13 cellular contexts compared by ENCODE assay signal in the genomic region with DNA sequence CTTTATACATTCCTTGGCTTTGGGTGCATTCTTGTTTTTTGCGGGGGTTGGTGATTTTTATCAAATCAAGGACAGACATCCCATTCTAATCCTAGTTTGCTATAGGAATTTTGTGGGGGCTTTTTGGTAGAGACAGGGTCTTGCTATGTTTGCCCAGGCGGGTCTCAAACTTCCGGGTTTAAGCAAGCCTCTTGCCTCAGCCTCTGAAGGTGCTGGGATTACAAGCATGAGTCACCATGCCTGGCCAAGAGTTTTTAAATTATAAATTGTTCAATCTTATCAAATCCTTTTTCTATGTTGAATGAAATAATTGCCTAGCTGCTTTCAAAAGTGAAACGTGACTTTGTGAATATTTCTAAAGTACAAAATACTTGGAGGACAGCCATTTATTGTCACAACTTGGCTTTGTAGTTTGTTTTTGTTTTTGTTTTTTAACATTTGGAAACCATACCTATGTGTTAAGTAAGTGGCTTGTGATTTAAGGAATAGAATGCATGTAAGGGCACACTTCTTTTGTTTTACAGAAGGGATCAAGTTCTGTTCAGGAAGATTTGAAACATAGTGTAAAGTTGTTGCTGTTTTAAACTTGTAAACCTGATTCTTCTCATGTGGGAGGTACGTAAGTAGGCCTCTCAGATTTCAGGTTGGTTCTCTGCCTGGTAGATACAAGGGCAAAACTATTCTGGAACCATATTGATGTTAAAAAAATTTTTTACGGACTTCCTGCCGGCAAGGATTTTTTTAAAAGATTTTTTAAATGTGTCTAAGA. TPM values are rescaled to one million over a fixed set of nuclear protein-coding genes. Genes with fewer than 3 reads are reported as not detected.
DNase-seq lines count a peak whose midpoint lies in the region; ATAC-seq and TF ChIP-seq lines count a peak whose summit lies in the region.
"Had no signal": no experiment of that assay in that cellular context is flagged by ENCODE, and none has a peak within 500 bp of the region (broad histone marks: within the 10 kb centered on the region; RNA-seq: fewer than 3 reads in every experiment).

No MANE protein-coding gene starts in this region.

- no peak overlapping the region for H3K4me3 ChIP-seq in HCT116 (replicated peaks in 1 of 2; ENCODE audit: low read depth in 1 of 2, low read length in 2 of 2)
- H3K4me3 ChIP-seq in fibroblast of villous mesenchyme (ENCODE audit: low read depth, low read length), result no peak overlapping the region
- peak overlapping the region in 3 of 4 donors; percentile 0 to 11 (median 2) for H3K4me3 ChIP-seq in gastrocnemius medialis
- no peak overlapping the region for H3K4me3 ChIP-seq in gastroesophageal sphincter
- H3K4me3 ChIP-seq: tibial nerve had no signal

- H3K36me3 ChIP-seq in HCT116 (ENCODE audit: control insufficient read depth in 1 of 2, insufficient read depth in 2 of 2, low read length in 2 of 2) (no peaks in the 10 kb centered on the region), gastrocnemius medialis (no peaks in the 10 kb centered on the region), gastroesophageal sphincter (no peaks in the 10 kb centered on the region)
- H3K36me3 ChIP-seq: tibial nerve had no signal

- H3K27ac Mint-ChIP-seq in WTC11, result peak overlapping the region; percentile 52

- peaks cover 100% of the 10 kb centered on the region for H3K79me2 ChIP-seq in HCT116 (ENCODE audit: insufficient read depth, low read length)

- H3K36me3 Mint-ChIP-seq in WTC11, result no peaks in the 10 kb centered on the region

- no peak for ATAC-seq in HCT116
- no peak for ATAC-seq in WTC11
- ATAC-seq in gastrocnemius medialis, result peak; percentile 79 to 81
- ATAC-seq in gastroesophageal sphincter, result no peak
- ATAC-seq in HG03039 (IDR thresholded peaks at IDR 0.05; ENCODE audit: unreplicated experiment), result no peak
- no peak for ATAC-seq in HG02884 (IDR thresholded peaks at IDR 0.05; ENCODE audit: unreplicated experiment)

- BruUV-seq in HCT116 (replicated peaks; lab: Mats Ljungman, UMichigan), result no TSS peak

- no peak for TF ChIP-seq RAD21 in HCT116 (IDR thresholded peaks at IDR 0.05; ENCODE audit: low read depth)

- H3K4me1 Mint-ChIP-seq in WTC11, result peaks cover 67% of the 10 kb centered on the region

- intact Hi-C loops in HCT116 (cut with micrococcal nuclease), result no loop called here
- intact Hi-C loops in gastrocnemius medialis (cut with DNase I; ENCODE audit: low total_unique reads), result loop anchor here (10.0 kb wide), 1 partner anchor 316 kb away; the partner anchor contains the start of genes XRCC3 and ZFYVE21

- H3K27me3 Mint-ChIP-seq in WTC11 (ENCODE audit: low read depth), result no peaks in the 10 kb centered on the region

- no peak overlapping the region for H3K4me3 Mint-ChIP-seq in WTC11

- no peaks in the 10 kb centered on the region for H3K9me2 ChIP-seq in HCT116 (ENCODE audit: insufficient read depth)

- POLR2A ChIA-PET in HCT116 (lab: Charles Lee), result no interaction called here
- POLR2A ChIA-PET in WTC11 (lab: Charles Lee), result no interaction called here

- H4K20me1 ChIP-seq in HCT116 (ENCODE audit: insufficient read depth), result peaks cover 23% of the 10 kb centered on the region; the same call in 1 of the 2 replicates

- TF ChIP-seq EP300 in gastroesophageal sphincter (IDR thresholded peaks at IDR 0.05), result no peak

- TF ChIP-seq POLR2A in HCT116 (IDR thresholded peaks at IDR 0.05; ENCODE audit: borderline replicate concordance, extremely low read depth, insufficient read depth, insufficient read length) (no peak), gastrocnemius medialis (IDR thresholded peaks at IDR 0.05) (no peak), gastroesophageal sphincter (IDR thresholded peaks at IDR 0.05) (no peak)

- RAD21 ChIA-PET in HCT116 (lab: Charles Lee; ENCODE audit: low non-redundant PET in 1 of 2, low total read pairs in 2 of 2, uncharacterized antibody in 2 of 2, unreplicated experiment in 2 of 2), result no interaction called here

- in situ Hi-C loops in gastrocnemius medialis (cut with MboI; ENCODE audit: low sequenced_read_pairs in 4 of 4), result loop anchor here in 1 of 4 donors (10.0 kb wide), 1 partner anchor 64 kb away; the partner anchor contains the start of gene EIF5

- 54 to 56% methylated on average over 7 of the region's 7 CpGs for WGBS in gastroesophageal sphincter (ENCODE audit: low coverage in 1 of 2), 2 donors

- H3K9me3 ChIP-seq in HCT116 (ENCODE audit: control insufficient read depth in 1 of 2, insufficient read depth in 1 of 2, low read depth in 1 of 2, low read length in 2 of 2) (no peaks in the 10 kb centered on the region), gastrocnemius medialis (no peaks in the 10 kb centered on the region), gastroesophageal sphincter (no peaks in the 10 kb centered on the region)
- H3K9me3 ChIP-seq: tibial nerve had no signal

- H3K4me1 ChIP-seq in HCT116 (ENCODE audit: control insufficient read depth in 1 of 2, insufficient read depth in 2 of 2, low read length in 2 of 2) (peaks cover 30 to 40% of the 10 kb centered on the region in 2 experiments), gastrocnemius medialis (peaks cover 94 to 96% of the 10 kb centered on the region in 2 donors), gastroesophageal sphincter (peaks cover 16 to 100% (median 20%) of the 10 kb centered on the region in 3 donors)

- H2AFZ ChIP-seq in HCT116 (ENCODE audit: low read depth, low read length, poor library complexity, severe bottlenecking), result no peak overlapping the region

- peak overlapping the region; percentile 8; the same call in 1 of the 2 replicates for H3K4me2 ChIP-seq in HCT116 (ENCODE audit: low read length)

- CTCF ChIA-PET in HCT116 (lab: Charles Lee), result interaction anchor here (2.8 kb wide), 1 partner anchor 8 kb away, joined by 20 read pairs; no protein-coding TSS in a partner anchor
- CTCF ChIA-PET in WTC11 (lab: Charles Lee), result interaction anchor here (1.9 kb wide), 1 partner anchor 8 kb away, joined by 14 read pairs; no protein-coding TSS in a partner anchor

- H3K9me3 Mint-ChIP-seq in WTC11, result peaks cover 6% of the 10 kb centered on the region; the same call in 1 of the 2 replicates

- H3K9ac ChIP-seq in HCT116 (ENCODE audit: low read length), result no peak overlapping the region

- no peaks in the 10 kb centered on the region for H3K27me3 ChIP-seq in HCT116 (ENCODE audit: insufficient read depth, low read length)
- no peaks in the 10 kb centered on the region for H3K27me3 ChIP-seq in gastrocnemius medialis
- no peaks in the 10 kb centered on the region for H3K27me3 ChIP-seq in gastroesophageal sphincter
- H3K27me3 ChIP-seq: tibial nerve had no signal

- TF ChIP-seq CTCF in HCT116 (IDR thresholded peaks at IDR 0.05 in 2 of 3, conservative IDR thresholded peaks at IDR 0.05 in 1 of 3; ENCODE audit: borderline replicate concordance in 1 of 3, insufficient read depth in 1 of 3, low read depth in 2 of 3, low read length in 2 of 3) (no peak), WTC11 (IDR thresholded peaks at IDR 0.05) (no peak), fibroblast of villous mesenchyme (IDR thresholded peaks at IDR 0.05; ENCODE audit: insufficient read depth, low read depth, low read length) (no peak), gastrocnemius medialis (IDR thresholded peaks at IDR 0.05 in 4 of 5, conservative IDR thresholded peaks at IDR 0.05 in 1 of 5) (no peak), gastroesophageal sphincter (IDR thresholded peaks at IDR 0.05) (no peak)

- DNase-seq in HCT116 (ENCODE audit: low read depth, low spot score) (no peak), WTC11 (ENCODE audit: low spot score) (no peak), fibroblast of villous mesenchyme (ENCODE audit: low read depth) (peak; percentile 79), gastrocnemius medialis (peak in 1 of 2 donors; percentile 37), substantia nigra (lab: John Stamatoyannopoulos, UW) (no peak)
- DNase-seq: activated CD4-positive, CD25-positive, alpha-beta regulatory T cell treated with anti-CD3 and anti-CD28 coated beads, Interleukin-2, amount 50 U/mL, for 72 hours; activated naive CD4-positive, alpha-beta T cell treated with Interleukin-2 at 50 U/mL for 16 hours; occipital lobe; SIG-M5 had no signal

- H3K27ac ChIP-seq in HCT116 (ENCODE audit: low read depth, low read length), result peak overlapping the region; percentile 32; the same call in 1 of the 2 replicates
- H3K27ac ChIP-seq in gastrocnemius medialis, result peak overlapping the region; percentile 83 to 88 (median 86)
- peak overlapping the region in 1 of 4 donors; percentile 38 for H3K27ac ChIP-seq in gastroesophageal sphincter
- H3K27ac ChIP-seq in substantia nigra (ENCODE audit: low read depth, low read length, poor library complexity, severe bottlenecking), result no peak overlapping the region

TF ChIP-seq in HCT116, 20 proteins besides CTCF, POLR2A, EP300 and RAD21 (continues in another document):
- TF ChIP-seq POLR2AphosphoS5 (IDR thresholded peaks at IDR 0.05; ENCODE audit: low read depth, low read length), result no peak
- TF ChIP-seq ZFX (IDR thresholded peaks at IDR 0.05), result no peak

TF ChIP-seq in WTC11, 78 proteins besides CTCF, POLR2A, EP300 and RAD21 (continues in another document):
- TF ChIP-seq, protein P1, sequence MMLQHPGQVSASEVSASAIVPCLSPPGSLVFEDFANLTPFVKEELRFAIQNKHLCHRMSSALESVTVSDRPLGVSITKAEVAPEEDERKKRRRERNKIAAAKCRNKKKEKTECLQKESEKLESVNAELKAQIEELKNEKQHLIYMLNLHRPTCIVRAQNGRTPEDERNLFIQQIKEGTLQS (CRISPR knock-in tag; conservative IDR thresholded peaks at IDR 0.05), result no peak
- TF ChIP-seq, protein P2, sequence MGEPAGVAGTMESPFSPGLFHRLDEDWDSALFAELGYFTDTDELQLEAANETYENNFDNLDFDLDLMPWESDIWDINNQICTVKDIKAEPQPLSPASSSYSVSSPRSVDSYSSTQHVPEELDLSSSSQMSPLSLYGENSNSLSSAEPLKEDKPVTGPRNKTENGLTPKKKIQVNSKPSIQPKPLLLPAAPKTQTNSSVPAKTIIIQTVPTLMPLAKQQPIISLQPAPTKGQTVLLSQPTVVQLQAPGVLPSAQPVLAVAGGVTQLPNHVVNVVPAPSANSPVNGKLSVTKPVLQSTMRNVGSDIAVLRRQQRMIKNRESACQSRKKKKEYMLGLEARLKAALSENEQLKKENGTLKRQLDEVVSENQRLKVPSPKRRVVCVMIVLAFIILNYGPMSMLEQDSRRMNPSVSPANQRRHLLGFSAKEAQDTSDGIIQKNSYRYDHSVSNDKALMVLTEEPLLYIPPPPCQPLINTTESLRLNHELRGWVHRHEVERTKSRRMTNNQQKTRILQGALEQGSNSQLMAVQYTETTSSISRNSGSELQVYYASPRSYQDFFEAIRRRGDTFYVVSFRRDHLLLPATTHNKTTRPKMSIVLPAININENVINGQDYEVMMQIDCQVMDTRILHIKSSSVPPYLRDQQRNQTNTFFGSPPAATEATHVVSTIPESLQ (CRISPR knock-in tag; IDR thresholded peaks at IDR 0.05), result no peak

RNA-seq across cellular contexts. Expression of gene MARK3, which starts 13.4 kb away (rescaled TPM):
- 72.5 TPM for total RNA-seq in HCT116 (2021; ENCODE audit: unreplicated experiment)
- 58.5 and 65.3 TPM in 2 replicates for polyA plus RNA-seq in HCT116 (2012)
- total RNA-seq in WTC11 (2021), result 82.2 to 93.7 TPM (median 83.0 TPM) in 3 replicates
- total RNA-seq in fibroblast of villous mesenchyme, result 79.2 and 108 TPM in 2 replicates
- 10 to 100 TPM; 60.2 to 73.1 (median 71.6) TPM for total RNA-seq in gastrocnemius medialis
- total RNA-seq in gastroesophageal sphincter, result 100 to 1,000 TPM in 1 of 4 donors, 10 to 100 TPM in 3; 65.1 to 127 (median 70.4) TPM

Comparison
In these comparisons a context has a peak if more than half of its experiments do, and no peak if none do; other contexts are left out.
1. ATAC-seq: peak in gastrocnemius medialis (2 of 2); none in HCT116 (single experiment), WTC11 (single experiment), gastroesophageal sphincter (single experiment), HG03039 (single experiment) and HG02884 (single experiment).
2. H3K4me3 ChIP-seq: peak in gastrocnemius medialis (3 of 4); none in HCT116 (0 of 2), fibroblast of villous mesenchyme (single experiment) and gastroesophageal sphincter (0 of 2).